Comparison of ENCODE assay signal across 27 cellular contexts in the genomic region with DNA sequence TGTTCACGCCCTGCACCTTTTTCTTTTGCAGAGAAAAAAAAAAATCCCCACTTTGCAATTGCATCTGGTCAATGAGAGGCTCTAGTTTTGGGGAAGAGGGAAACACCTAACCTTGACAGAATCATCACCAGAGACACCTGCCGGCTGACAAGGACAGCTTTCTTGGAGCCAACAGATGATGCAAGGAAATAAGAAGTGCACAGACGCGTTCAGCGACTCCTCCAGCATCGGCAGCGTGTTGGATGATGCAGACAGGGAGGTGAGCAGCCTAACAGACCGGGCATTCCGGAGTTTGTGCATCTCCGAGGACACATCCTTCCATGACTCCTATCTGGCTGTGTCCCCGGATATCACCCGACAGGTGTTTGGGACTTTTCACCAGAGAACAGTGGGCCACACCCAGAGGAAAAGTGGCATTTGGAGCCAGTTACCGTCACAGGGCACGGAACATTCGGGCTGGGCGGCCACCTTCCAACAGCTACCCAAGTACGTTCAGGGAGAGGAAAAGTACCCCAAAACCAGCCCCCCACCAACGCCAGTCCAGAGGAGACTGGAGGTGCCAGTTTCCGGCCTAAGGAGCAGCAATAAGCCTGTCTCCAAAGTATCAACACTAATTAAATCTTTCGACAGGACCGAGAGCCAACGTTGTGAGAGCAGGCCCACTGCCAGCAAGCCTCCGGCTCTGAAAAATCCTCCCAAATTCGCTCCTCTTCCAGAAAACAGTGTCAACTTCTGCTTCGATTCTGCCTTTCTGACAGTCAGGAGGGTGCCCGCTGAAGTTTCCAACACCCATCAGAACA. TPM values are rescaled to one million over a fixed set of nuclear protein-coding genes. Genes with fewer than 3 reads are reported as not detected.
DNase-seq lines count a peak whose midpoint lies in the region; ATAC-seq and TF ChIP-seq lines count a peak whose summit lies in the region.
"Had no signal": no experiment of that assay in that cellular context is flagged by ENCODE, and none has a peak within 500 bp of the region (broad histone marks: within the 10 kb centered on the region; RNA-seq: fewer than 3 reads in every experiment).

No MANE protein-coding gene starts in this region.

- H3K27me3 ChIP-seq in right cardiac atrium (ENCODE audit: control insufficient read depth, insufficient read depth): no peaks in the 10 kb centered on the region
- H3K27me3 ChIP-seq in gastrocnemius medialis: no peaks in the 10 kb centered on the region
- no peaks in the 10 kb centered on the region for H3K27me3 ChIP-seq in MG63
- H3K27me3 ChIP-seq: BE2C had no signal

- intact Hi-C loops in Right ventricle myocardium superior (cut with DNase I) (no loop called here), Right ventricle myocardium inferior (cut with DNase I) (loop anchor here (2.0 to 5.0 kb wide), 2 partner anchors 22 to 195 kb away; no protein-coding TSS in a partner anchor), right cardiac atrium (cut with DNase I) (no loop called here), gastrocnemius medialis (cut with DNase I; ENCODE audit: low total_unique reads) (loop anchor here (2.0 kb wide), 1 partner anchor 104 kb away; no protein-coding TSS in a partner anchor)

- in situ Hi-C loops in gastrocnemius medialis (cut with MboI; ENCODE audit: low sequenced_read_pairs in 4 of 4): no loop called here

- H3K27ac ChIP-seq in right cardiac atrium (ENCODE audit: low read length) (peak overlapping the region; percentile 80), gastrocnemius medialis (peak overlapping the region; percentile 66 to 95 (median 82))
- H3K27ac ChIP-seq: PC-9 had no signal

- no peaks in the 10 kb centered on the region for H3K9me3 ChIP-seq in right cardiac atrium (ENCODE audit: control insufficient read depth, low read length)
- no peaks in the 10 kb centered on the region for H3K9me3 ChIP-seq in gastrocnemius medialis
- no peaks in the 10 kb centered on the region for H3K9me3 ChIP-seq in MG63
- H3K9me3 ChIP-seq: BE2C had no signal

- no peaks in the 10 kb centered on the region for H3K4me1 ChIP-seq in right cardiac atrium (ENCODE audit: control insufficient read depth, insufficient read depth, low read length)
- peaks cover 11 to 14% of the 10 kb centered on the region in 2 donors for H3K4me1 ChIP-seq in gastrocnemius medialis
- H3K4me1 ChIP-seq: BE2C had no signal

- 75% methylated on average over 26 of the region's 26 CpGs for WGBS in right cardiac atrium

- no peak for TF ChIP-seq POLR2A in gastrocnemius medialis (IDR thresholded peaks at IDR 0.05)

- H3K4me3 ChIP-seq in right cardiac atrium (ENCODE audit: low read length) (no peak overlapping the region), gastrocnemius medialis (no peak overlapping the region), MG63 (no peak overlapping the region)
- H3K4me3 ChIP-seq: PC-9 had no signal

- no peak for TF ChIP-seq CTCF in gastrocnemius medialis (IDR thresholded peaks at IDR 0.05 in 4 of 5, conservative IDR thresholded peaks at IDR 0.05 in 1 of 5)

- peaks cover 0 to 58% of the 10 kb centered on the region in 2 donors for H3K36me3 ChIP-seq in gastrocnemius medialis
- no peaks in the 10 kb centered on the region for H3K36me3 ChIP-seq in MG63
- H3K36me3 ChIP-seq: BE2C had no signal

- DNase-seq in Right ventricle myocardium superior (no peak), Right ventricle myocardium inferior (ENCODE audit: missing footprints) (no peak), right cardiac atrium (no peak), gastrocnemius medialis (peak; percentile 50 to 81), SHP77 (lab: John Stamatoyannopoulos, UW) (no peak), MG63 (no peak), MV-4-11 (lab: John Stamatoyannopoulos, UW) (no peak)
- DNase-seq: 8988T, ACHN, BE2C, Calu3, DND-41, IMR-90, KG1, NCI-H1092, NCI-H1417 treated with DMSO at 0.1 percent for 48 hours, NCI-H1694 treated with DMSO at 0.1 percent for 48 hours, NCI-H2081, NCI-H2227 treated with DMSO at 0.1 percent for 48 hours, NCI-H526 treated with DMSO at 0.1 percent for 48 hours, PC-9, SHP77 treated with DMSO at 0.1 percent for 48 hours had no signal

- ATAC-seq in Right ventricle myocardium superior (ENCODE audit: poor library complexity) (peak; percentile 3), Right ventricle myocardium inferior (no peak), right cardiac atrium (no peak), gastrocnemius medialis (peak; percentile 53 to 75)
- ATAC-seq: HCT116 had no signal

RNA-seq across cellular contexts. Expression of a gene that starts 23.6 kb away (rescaled TPM):
- total RNA-seq in Right ventricle myocardium superior (108 TPM), Right ventricle myocardium inferior (108 TPM), right cardiac atrium (10 to 100 TPM; 29.3 to 98.9 (median 73.2) TPM), gastrocnemius medialis (100 to 1,000 TPM in 1 of 4 donors, 10 to 100 TPM in 3; 26.5 to 208 (median 69.6) TPM)
- 27.8 TPM for polyA plus RNA-seq in right cardiac atrium
- not detected in 2 replicates for total RNA-seq in MG63 (2014; rRNA removed; shearing (Covaris generic); ENCODE audit: low replicate concordance)
- total RNA-seq: Calu3, H4, IMR-90, NCI-H460, PC-9, RPMI7951 had no signal
- polyA plus RNA-seq: CD14-positive monocyte, IMR-90 had no signal

Comparison
In these comparisons a context has a peak if more than half of its experiments do, and no peak if none do; other contexts are left out.
1. ATAC-seq: peak in Right ventricle myocardium superior (single experiment) and gastrocnemius medialis (2 of 2); none in Right ventricle myocardium inferior (single experiment) and right cardiac atrium (0 of 2).
2. intact Hi-C loops: an anchor here in Right ventricle myocardium inferior (2.0 to 5.0 kb wide) and gastrocnemius medialis (2.0 kb wide); none called in Right ventricle myocardium superior and right cardiac atrium.
3. DNase-seq: peak in gastrocnemius medialis (2 of 2); none in Right ventricle myocardium superior (single experiment), Right ventricle myocardium inferior (single experiment), right cardiac atrium (0 of 3), SHP77 (0 of 2), MG63 (single experiment) and MV-4-11 (single experiment).
4. RNA of a gene that starts 23.6 kb away (total RNA-seq): 108 TPM in Right ventricle myocardium inferior (single experiment), 108 TPM in Right ventricle myocardium superior (single experiment), 26.5 to 208 TPM in gastrocnemius medialis and 29.3 to 98.9 TPM in right cardiac atrium; not detected in MG63; every median in the first group is over 10 times any median in the second.